23 cellular contexts compared by ENCODE assay signal in genomic region chr6:39076086-39076992, GRCh38. TPM values are rescaled to one million over a fixed set of nuclear protein-coding genes. Genes with fewer than 3 reads are reported as not detected.
DNase-seq lines count a peak whose midpoint lies in the region; ATAC-seq and TF ChIP-seq lines count a peak whose summit lies in the region.
"Had no signal": no experiment of that assay in that cellular context is flagged by ENCODE, and none has a peak within 500 bp of the region (broad histone marks: within the 10 kb centered on the region; RNA-seq: fewer than 3 reads in every experiment).

No MANE protein-coding gene starts in this region.

- no peak overlapping the region for H2BK15ac ChIP-seq in H9 (ENCODE audit: low read depth, low read length)

- H3K27me3 ChIP-seq in H9 (ENCODE audit: insufficient read depth, low read length), result no peaks in the 10 kb centered on the region
- peaks cover 59% of the 10 kb centered on the region for H3K27me3 ChIP-seq in endodermal cell (ENCODE audit: control insufficient read depth, insufficient read depth, low read length, poor library complexity, severe bottlenecking)
- H3K27me3 ChIP-seq in breast epithelium, result no peaks in the 10 kb centered on the region
- no peaks in the 10 kb centered on the region for H3K27me3 ChIP-seq in CD4-positive, alpha-beta memory T cell (ENCODE audit: insufficient read depth, low read length)

- H2AFZ ChIP-seq in H9 (ENCODE audit: low read length), result no peak overlapping the region
- H2AFZ ChIP-seq: GM23248 had no signal

- H3K18ac ChIP-seq in H9 (ENCODE audit: insufficient read length, low read depth, low read length), result no peak overlapping the region

- H3K9me3 Mint-ChIP-seq in natural killer cell (no peaks in the 10 kb centered on the region), H9 (no peaks in the 10 kb centered on the region), endodermal cell (no peaks in the 10 kb centered on the region)
- no peaks in the 10 kb centered on the region for H3K9me3 Mint-ChIP-seq in natural killer cell treated with Interleukin-12 subunit alpha and Interleukin-12 subunit beta and Interleukin-15 and Interleukin-18, amount 100 ng/mL, for 72 hours
- no peaks in the 10 kb centered on the region for H3K9me3 Mint-ChIP-seq in CD4-positive, alpha-beta memory T cell
- H3K9me3 Mint-ChIP-seq: HFFc6, IgD-negative memory B cell had no signal

- TF ChIP-seq CTCF in natural killer cell (IDR thresholded peaks at IDR 0.05) (no peak), H9 (conservative IDR thresholded peaks at IDR 0.05) (no peak), endodermal cell (conservative IDR thresholded peaks at IDR 0.05) (no peak), breast epithelium (IDR thresholded peaks at IDR 0.05) (no peak)

- no peak overlapping the region for H2AK5ac ChIP-seq in H9 (ENCODE audit: insufficient read length, low read length)

- H3K4me3 ChIP-seq in endodermal cell (ENCODE audit: low read length) (no peak overlapping the region), breast epithelium (no peak overlapping the region)
- H3K4me3 ChIP-seq in CD4-positive, alpha-beta memory T cell (ENCODE audit: low read length in 2 of 2), result no peak overlapping the region
- H3K4me3 ChIP-seq: GM23248, HAP-1 had no signal

- no peak overlapping the region for H3K27ac Mint-ChIP-seq in natural killer cell
- no peak overlapping the region for H3K27ac Mint-ChIP-seq in natural killer cell treated with Interleukin-12 subunit alpha and Interleukin-12 subunit beta and Interleukin-15 and Interleukin-18, amount 100 ng/mL, for 72 hours
- H3K27ac Mint-ChIP-seq in H9, result no peak overlapping the region; a peak in 1 of 7 replicates
- H3K27ac Mint-ChIP-seq in endodermal cell, result no peak overlapping the region
- H3K27ac Mint-ChIP-seq in CD4-positive, alpha-beta memory T cell, result no peak overlapping the region
- H3K27ac Mint-ChIP-seq: HFFc6, IgD-negative memory B cell had no signal

- no peak overlapping the region for H2BK20ac ChIP-seq in H9 (ENCODE audit: low read depth, low read length, poor library complexity, severe bottlenecking)

- H3K4ac ChIP-seq in H9 (ENCODE audit: low read depth, low read length), result no peak overlapping the region

- H2BK12ac ChIP-seq in H9 (ENCODE audit: insufficient read length, low read depth, low read length), result no peak overlapping the region

- CTCF ChIA-PET in CD4-positive, alpha-beta memory T cell (lab: Charles Lee; ENCODE audit: partially characterized antibody), result no interaction called here

- no peaks in the 10 kb centered on the region for H3K23me2 ChIP-seq in H9 (ENCODE audit: insufficient read length, low read depth, low read length, poor library complexity, severe bottlenecking)

- ATAC-seq in natural killer cell, result no peak
- no peak for ATAC-seq in natural killer cell treated with Interleukin-12 subunit alpha and Interleukin-12 subunit beta and Interleukin-15 and Interleukin-18, amount 100 ng/mL, for 72 hours

- no peak overlapping the region for H2BK5ac ChIP-seq in H9 (ENCODE audit: insufficient read length, low read length)

- H3K4me3 Mint-ChIP-seq in natural killer cell (no peak overlapping the region), H9 (no peak overlapping the region; a peak in 1 of 5 replicates), endodermal cell (no peak overlapping the region)
- no peak overlapping the region for H3K4me3 Mint-ChIP-seq in natural killer cell treated with Interleukin-12 subunit alpha and Interleukin-12 subunit beta and Interleukin-15 and Interleukin-18, amount 100 ng/mL, for 72 hours
- H3K4me3 Mint-ChIP-seq in CD4-positive, alpha-beta memory T cell, result no peak overlapping the region
- H3K4me3 Mint-ChIP-seq: HFFc6, IgD-negative memory B cell had no signal

- H3T11ph ChIP-seq in H9 (ENCODE audit: low read length), result no peak overlapping the region

- H3K14ac ChIP-seq in H9 (ENCODE audit: insufficient read depth, low read length), result no peak overlapping the region

- H3K23ac ChIP-seq in H9 (ENCODE audit: insufficient read length, low read depth, low read length), result no peak overlapping the region

- intact Hi-C loops in natural killer cell (cut with micrococcal nuclease) (no loop called here), breast epithelium (cut with DNase I; ENCODE audit: low total_unique reads) (no loop called here)
- intact Hi-C loops in CD4-positive, alpha-beta memory T cell (cut with micrococcal nuclease), result no loop called here

- no peak overlapping the region for H2BK120ac ChIP-seq in H9 (ENCODE audit: low read depth, low read length, poor library complexity, severe bottlenecking)

- H4K5ac ChIP-seq in H9 (ENCODE audit: insufficient read length, low read depth, low read length), result no peak overlapping the region

- H4K8ac ChIP-seq in H9 (replicated peaks; ENCODE audit: insufficient read length, low read depth, low read length), result no peak overlapping the region

- H3K9me3 ChIP-seq in H9 (ENCODE audit: control insufficient read depth, low read depth, low read length), result no peaks in the 10 kb centered on the region
- H3K9me3 ChIP-seq in endodermal cell (ENCODE audit: control insufficient read depth, low read length), result no peaks in the 10 kb centered on the region
- no peaks in the 10 kb centered on the region for H3K9me3 ChIP-seq in breast epithelium
- H3K9me3 ChIP-seq in CD4-positive, alpha-beta memory T cell (ENCODE audit: control insufficient read depth in 1 of 2, low read length in 2 of 2), result no peaks in the 10 kb centered on the region
- H3K9me3 ChIP-seq: HAP-1 had no signal

- H3K4me1 ChIP-seq in H9 (ENCODE audit: insufficient read depth, low read length) (peaks cover 2% of the 10 kb centered on the region; the same call in 1 of the 2 replicates), endodermal cell (ENCODE audit: control insufficient read depth, insufficient read depth, low read length) (peaks cover 5% of the 10 kb centered on the region), breast epithelium (no peaks in the 10 kb centered on the region)
- no peaks in the 10 kb centered on the region for H3K4me1 ChIP-seq in CD4-positive, alpha-beta memory T cell (ENCODE audit: insufficient read depth, low read length)
- H3K4me1 ChIP-seq: HAP-1 had no signal

- TF ChIP-seq POLR2A in breast epithelium (IDR thresholded peaks at IDR 0.05), result no peak

- H3K4me1 Mint-ChIP-seq in natural killer cell, result no peaks in the 10 kb centered on the region
- peaks cover 0 to 4% of the 10 kb centered on the region in 2 donors for H3K4me1 Mint-ChIP-seq in natural killer cell treated with Interleukin-12 subunit alpha and Interleukin-12 subunit beta and Interleukin-15 and Interleukin-18, amount 100 ng/mL, for 72 hours (ENCODE audit: low read depth in 2 of 2)
- H3K4me1 Mint-ChIP-seq in H9, result peaks cover 13 to 18% of the 10 kb centered on the region in 2 experiments
- peaks cover 18% of the 10 kb centered on the region for H3K4me1 Mint-ChIP-seq in endodermal cell
- no peaks in the 10 kb centered on the region for H3K4me1 Mint-ChIP-seq in CD4-positive, alpha-beta memory T cell
- H3K4me1 Mint-ChIP-seq: IgD-negative memory B cell had no signal

- H3K36me3 ChIP-seq in endodermal cell (ENCODE audit: control insufficient read depth, insufficient read depth, low read length), result no peaks in the 10 kb centered on the region
- no peaks in the 10 kb centered on the region for H3K36me3 ChIP-seq in breast epithelium
- no peaks in the 10 kb centered on the region for H3K36me3 ChIP-seq in CD4-positive, alpha-beta memory T cell (ENCODE audit: insufficient read depth, low read length)
- H3K36me3 ChIP-seq: HAP-1 had no signal

- H3K36me3 Mint-ChIP-seq in natural killer cell, result no peaks in the 10 kb centered on the region
- H3K36me3 Mint-ChIP-seq in natural killer cell treated with Interleukin-12 subunit alpha and Interleukin-12 subunit beta and Interleukin-15 and Interleukin-18, amount 100 ng/mL, for 72 hours, result no peaks in the 10 kb centered on the region
- no peaks in the 10 kb centered on the region for H3K36me3 Mint-ChIP-seq in H9 (ENCODE audit: insufficient read depth in 1 of 3, low read depth in 3 of 3)
- no peaks in the 10 kb centered on the region for H3K36me3 Mint-ChIP-seq in endodermal cell (ENCODE audit: low read depth)
- no peaks in the 10 kb centered on the region for H3K36me3 Mint-ChIP-seq in CD4-positive, alpha-beta memory T cell
- H3K36me3 Mint-ChIP-seq: IgD-negative memory B cell had no signal

- H3K27me3 Mint-ChIP-seq in natural killer cell (ENCODE audit: low read depth in 2 of 2), result peaks cover 0 to 5% of the 10 kb centered on the region in 2 donors
- peaks cover 2 to 5% of the 10 kb centered on the region in 2 donors for H3K27me3 Mint-ChIP-seq in natural killer cell treated with Interleukin-12 subunit alpha and Interleukin-12 subunit beta and Interleukin-15 and Interleukin-18, amount 100 ng/mL, for 72 hours
- peaks cover 16% of the 10 kb centered on the region for H3K27me3 Mint-ChIP-seq in H9 (ENCODE audit: low read depth)
- H3K27me3 Mint-ChIP-seq in endodermal cell (ENCODE audit: insufficient read depth), result peaks cover 88% of the 10 kb centered on the region
- peaks cover 0 to 3% of the 10 kb centered on the region in 2 donors for H3K27me3 Mint-ChIP-seq in CD4-positive, alpha-beta memory T cell

- H3K79me1 ChIP-seq in H9 (ENCODE audit: insufficient read depth, low read depth, low read length, poor library complexity, severe bottlenecking), result no peaks in the 10 kb centered on the region

- no peak overlapping the region for H3K56ac ChIP-seq in H9 (ENCODE audit: insufficient read length, low read depth, low read length)

- H3K9ac ChIP-seq in H9 (ENCODE audit: extremely low read depth, insufficient read length, low read length) (no peak overlapping the region), endodermal cell (ENCODE audit: extremely low read depth, low read length, poor library complexity, severe bottlenecking) (no peak overlapping the region)
- H3K9ac ChIP-seq: GM23248, KMS-11 had no signal

- H3K27ac ChIP-seq in H9 (ENCODE audit: insufficient read length, low read depth, low read length) (no peak overlapping the region), endodermal cell (ENCODE audit: low read depth, low read length) (no peak overlapping the region), breast epithelium (no peak overlapping the region)
- no peak overlapping the region for H3K27ac ChIP-seq in CD4-positive, alpha-beta memory T cell (ENCODE audit: low read depth, low read length)
- H3K27ac ChIP-seq: C4-2B, GM23248, KMS-11, RWPE1 had no signal

- no peak overlapping the region for H3K4me2 ChIP-seq in H9 (ENCODE audit: insufficient read depth, insufficient read length, low read length)
- H3K4me2 ChIP-seq: KMS-11 had no signal

- H4K91ac ChIP-seq in H9 (ENCODE audit: insufficient read length, low read depth, low read length), result no peak overlapping the region

- no peaks in the 10 kb centered on the region for H3K79me2 ChIP-seq in H9 (ENCODE audit: insufficient read depth, low read length)

- no peaks in the 10 kb centered on the region for H4K20me1 ChIP-seq in H9 (ENCODE audit: control insufficient read depth, insufficient read depth, insufficient read length)

- peak; percentile 4 for DNase-seq in natural killer cell
- no peak for DNase-seq in natural killer cell treated with Interleukin-12 subunit alpha and Interleukin-12 subunit beta and Interleukin-15 and Interleukin-18, amount 100 ng/mL, for 72 hours (ENCODE audit: low spot score)
- peak; percentile 13 for DNase-seq in H9
- DNase-seq in endodermal cell, result peak; percentile 36
- no peak for DNase-seq in breast epithelium (ENCODE audit: low spot score in 2 of 2)
- no peak for DNase-seq in CD4-positive, alpha-beta memory T cell
- DNase-seq in hypothalamus (lab: John Stamatoyannopoulos, UW), result no peak
- DNase-seq: Calu3, DND-41, GM23248, HFFc6, MM.1S, NCI-H2029 treated with DMSO at 0.1 percent for 48 hours, NCI-H446 treated with DMSO at 0.1 percent for 48 hours, NCI-H526, SHP77 had no signal

- no CpG with 5 or more reads among the region's 12 CpGs for WGBS in H9 (ENCODE audit: extremely low coverage, insufficient read length, low lambda C conversion rate)
- 89 to 98% methylated on average over 6 to 11 of the region's 12 CpGs for WGBS in endodermal cell (ENCODE audit: insufficient coverage in 1 of 2, insufficient read length in 1 of 2), 2 experiments

- POLR2A ChIA-PET in CD4-positive, alpha-beta memory T cell (lab: Charles Lee; ENCODE audit: partially characterized antibody), result interaction anchor here (0.8 kb wide), 1 partner anchor 39 kb away, joined by 3 read pairs; the partner anchor contains the start of gene SAYSD1

RNA-seq across cellular contexts. Expression of gene GLP1R, which starts 27.8 kb away (rescaled TPM):
- total RNA-seq in natural killer cell, result 1 to 10 TPM; 2.2 to 6.5 (median 3.0) TPM
- not detected for total RNA-seq in natural killer cell treated with Interleukin-12 subunit alpha and Interleukin-12 subunit beta and Interleukin-15 and Interleukin-18, amount 100 ng/mL, for 72 hours
- total RNA-seq in H9 (2021), result 0.85 and 1.0 TPM in 2 replicates
- under 1 TPM in 1 of 2 donors, not detected in 1; 0.15 TPM for total RNA-seq in endodermal cell
- polyA plus RNA-seq in endodermal cell (2013, experiment 1 of 2), result 0.18 TPM
- polyA plus RNA-seq in endodermal cell (2013, experiment 2 of 2), result 0.25 TPM
- total RNA-seq in breast epithelium, result under 1 TPM in 2 of 3 donors, not detected in 1; 0.33 to 0.73 TPM
- total RNA-seq in CD4-positive, alpha-beta memory T cell, result not detected
- polyA plus RNA-seq in CD4-positive, alpha-beta memory T cell, result not detected
- total RNA-seq: A673, GM23248, HFFc6, SK-MEL-5 had no signal
- polyA plus RNA-seq: GM23248, IgD-negative memory B cell had no signal

RNA-seq across cellular contexts. Expression of gene SAYSD1, which starts 38.6 kb away (rescaled TPM):
- 10 to 100 TPM; 11.3 to 13.1 (median 11.5) TPM for total RNA-seq in natural killer cell
- total RNA-seq in natural killer cell treated with Interleukin-12 subunit alpha and Interleukin-12 subunit beta and Interleukin-15 and Interleukin-18, amount 100 ng/mL, for 72 hours, result 1 to 10 TPM; 3.5 to 5.2 TPM
- 9.4 and 9.6 TPM in 2 replicates for total RNA-seq in H9 (2021)
- 10 to 100 TPM in 1 of 2 donors, 1 to 10 TPM in 1; 7.2 to 13.0 TPM for total RNA-seq in endodermal cell
- 12.8 TPM for polyA plus RNA-seq in endodermal cell (2013, experiment 1 of 2)
- polyA plus RNA-seq in endodermal cell (2013, experiment 2 of 2), result 11.6 TPM
- total RNA-seq in breast epithelium, result 10 to 100 TPM; 21.3 to 35.3 (median 21.8) TPM
- 10 to 100 TPM; 21.6 to 22.4 TPM for total RNA-seq in CD4-positive, alpha-beta memory T cell
- polyA plus RNA-seq in CD4-positive, alpha-beta memory T cell, result 10 to 100 TPM; 14.0 to 20.2 TPM

Comparison
In these comparisons a context has a peak if more than half of its experiments do, and no peak if none do; other contexts are left out.
1. DNase-seq: peak in natural killer cell (single experiment), H9 (single experiment) and endodermal cell (single experiment); none in natural killer cell treated with Interleukin-12 subunit alpha and Interleukin-12 subunit beta and Interleukin-15 and Interleukin-18, amount 100 ng/mL, for 72 hours (single experiment), breast epithelium (0 of 2), CD4-positive, alpha-beta memory T cell (0 of 5) and hypothalamus (0 of 51).